22 cellular contexts compared by ENCODE assay signal in the genomic region with DNA sequence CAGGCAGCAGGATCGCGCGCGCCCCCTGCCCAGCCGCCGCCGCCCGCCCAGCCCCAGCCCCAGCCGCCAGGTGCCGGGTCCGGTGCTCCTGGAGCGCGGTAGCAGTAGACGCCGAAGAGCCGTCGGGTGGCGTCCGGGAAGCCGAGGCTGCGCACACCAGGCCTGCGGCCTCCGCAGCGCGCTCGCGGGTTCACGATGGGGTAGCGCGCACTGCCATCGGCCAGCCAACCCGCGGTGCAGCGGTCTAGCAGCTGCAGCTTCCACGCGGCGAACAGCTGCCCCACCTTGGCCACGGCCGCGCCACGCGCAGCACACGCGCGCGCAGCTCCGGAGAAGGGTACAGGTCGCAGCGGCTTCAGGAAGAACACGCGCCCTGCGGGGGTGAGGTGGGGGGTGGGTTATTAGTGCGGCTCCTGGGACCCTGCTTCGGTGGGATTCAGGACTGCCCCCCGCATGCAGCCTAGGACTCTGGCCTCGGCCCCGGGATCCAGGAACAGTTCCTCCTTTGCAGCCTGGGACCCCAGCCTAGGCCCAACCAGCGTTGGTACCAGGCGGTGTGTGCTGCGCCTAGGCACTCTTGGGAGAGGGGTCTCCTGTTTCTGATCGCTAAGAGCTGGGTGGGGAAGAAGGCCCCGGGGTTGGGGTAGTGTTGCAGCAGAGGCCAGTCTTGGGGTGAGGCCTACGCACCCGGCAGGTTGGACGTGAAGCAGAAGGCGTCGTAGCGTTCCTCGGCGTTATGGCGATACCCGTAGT. TPM values are rescaled to one million over a fixed set of nuclear protein-coding genes. Genes with fewer than 3 reads are reported as not detected.
DNase-seq lines count a peak whose midpoint lies in the region; ATAC-seq and TF ChIP-seq lines count a peak whose summit lies in the region.
"Had no signal": no experiment of that assay in that cellular context is flagged by ENCODE, and none has a peak within 500 bp of the region (broad histone marks: within the 10 kb centered on the region; RNA-seq: fewer than 3 reads in every experiment).

No MANE protein-coding gene starts in this region.

- H3K79me1 ChIP-seq in IMR-90 (ENCODE audit: low read depth in 1 of 2, low read length in 2 of 2) (no peaks in the 10 kb centered on the region), neuronal stem cell (ENCODE audit: low read depth, low read length) (no peaks in the 10 kb centered on the region)

- DNase-seq in Right ventricle myocardium inferior (ENCODE audit: missing footprints) (peak; percentile 53), right atrium auricular region (ENCODE audit: low spot score) (no peak), IMR-90 (no peak), neuronal stem cell (ENCODE audit: low spot score) (no peak), globus pallidus (ENCODE audit: low spot score) (no peak), NCI-H2196 treated with DMSO at 0.1 percent for 48 hours (lab: John Stamatoyannopoulos, UW; ENCODE audit: unreplicated experiment) (no peak)
- DNase-seq: ACHN; AML-193; BE2C; CD4-positive, alpha-beta T cell; CD8-positive, alpha-beta memory T cell; DMS79 treated with DMSO at 0.1 percent for 48 hours; GF-D8; H9 had no signal

- H3K4ac ChIP-seq in IMR-90 (ENCODE audit: low read depth, low read length) (no peak overlapping the region), neuronal stem cell (ENCODE audit: low read length) (no peak overlapping the region)

- no TSS peak for BruUV-seq in IMR-90 (replicated peaks; lab: Mats Ljungman, UMichigan)

- H3K18ac ChIP-seq in IMR-90 (ENCODE audit: low read depth, low read length) (no peak overlapping the region), neuronal stem cell (ENCODE audit: low read length) (no peak overlapping the region)

- no peak overlapping the region for H2BK120ac ChIP-seq in IMR-90 (ENCODE audit: low read depth, low read length)
- no peak overlapping the region for H2BK120ac ChIP-seq in neuronal stem cell (ENCODE audit: low read depth, low read length)

- no peak overlapping the region for H2AK9ac ChIP-seq in IMR-90 (replicated peaks; ENCODE audit: low read depth, low read length, poor library complexity)

- no peak for TF ChIP-seq CTCF in right atrium auricular region (IDR thresholded peaks at IDR 0.05)
- TF ChIP-seq CTCF in IMR-90 (conservative IDR thresholded peaks at IDR 0.05; ENCODE audit: low read depth, low read length), result no peak

- H2BK20ac ChIP-seq in IMR-90 (ENCODE audit: low read depth, low read length), result no peak overlapping the region

- dilution Hi-C loops in IMR-90 (cut with HindIII; ENCODE audit: low sequenced_read_pairs, unreplicated experiment), result no loop called here

- no peak overlapping the region for H4K8ac ChIP-seq in IMR-90 (ENCODE audit: low read depth in 2 of 2, low read length in 2 of 2)
- H4K8ac ChIP-seq in neuronal stem cell (ENCODE audit: low read depth, low read length), result no peak overlapping the region

- 84% methylated on average over 52 of the region's 72 CpGs; no CpG with 5 or more reads in 1 of the 2 experiments for WGBS in IMR-90 (ENCODE audit: extremely low coverage in 2 of 2, insufficient read length in 1 of 2), 2 experiments
- no CpG with 5 or more reads among the region's 72 CpGs for whole genome bisulfite sequencing in neuronal stem cell (ENCODE audit: extremely low coverage in 2 of 2, insufficient read length in 2 of 2, insufficient replicate concordance in 1 of 2), 2 donors

- no peak for TF ChIP-seq POLR2A in IMR-90 (IDR thresholded peaks at IDR 0.05; ENCODE audit: low read depth, low read length)

- H3K14ac ChIP-seq in IMR-90 (replicated peaks; ENCODE audit: low read depth, low read length), result no peak overlapping the region
- no peak overlapping the region for H3K14ac ChIP-seq in neuronal stem cell (ENCODE audit: low read length)

- no peak for TF ChIP-seq RAD21 in IMR-90 (IDR thresholded peaks at IDR 0.05; ENCODE audit: low read length)

- H3K4me1 ChIP-seq in right atrium auricular region (peaks cover 0 to 8% of the 10 kb centered on the region in 2 donors), IMR-90 (ENCODE audit: control insufficient read depth, insufficient read depth, low read length) (0 out of 2 replicates have a peak, but pooled peaks cover 2% of the 10 kb centered on the region), neuronal stem cell (ENCODE audit: control insufficient read depth in 2 of 2, insufficient read depth in 1 of 2, low read depth in 1 of 2, low read length in 2 of 2) (peaks cover 19 to 23% of the 10 kb centered on the region in 2 donors)
- H3K4me1 ChIP-seq: A549 had no signal

- intact Hi-C loops in Right ventricle myocardium inferior (cut with DNase I), result no loop called here
- intact Hi-C loops in IMR-90 (cut with micrococcal nuclease), result no loop called here

- H2AFZ ChIP-seq in IMR-90 (replicated peaks; ENCODE audit: low read length, poor library complexity) (peak overlapping the region; percentile 63), neuronal stem cell (ENCODE audit: low read length) (no peak overlapping the region)
- H2AFZ ChIP-seq: GM23338 had no signal

- no peak overlapping the region for H2BK15ac ChIP-seq in IMR-90 (ENCODE audit: low read depth, low read length)
- H2BK15ac ChIP-seq in neuronal stem cell (ENCODE audit: low read length), result no peak overlapping the region

- H3K36me3 ChIP-seq in right atrium auricular region (no peaks in the 10 kb centered on the region), IMR-90 (ENCODE audit: control insufficient read depth, insufficient read depth, low read length) (no peaks in the 10 kb centered on the region), neuronal stem cell (replicated peaks in 1 of 2; ENCODE audit: control insufficient read depth in 2 of 2, insufficient read depth in 2 of 2, low read length in 2 of 2) (peaks cover 0 to 13% of the 10 kb centered on the region in 2 donors)
- H3K36me3 ChIP-seq: BE2C; BLaER1 treated with 17β-estradiol and CSF1 and Interleukin-3, amounts not matched to agents 10 nM and 100 nM had no signal

- no peak overlapping the region for H3K56ac ChIP-seq in IMR-90 (ENCODE audit: extremely low read depth, insufficient read depth, low read length)

- no peak overlapping the region for H2BK12ac ChIP-seq in neuronal stem cell (ENCODE audit: low read length)

- H3K9ac ChIP-seq in IMR-90 (ENCODE audit: low read depth, low read length), result no peak overlapping the region
- H3K9ac ChIP-seq in neuronal stem cell (ENCODE audit: low read depth, low read length, poor library complexity), result peak overlapping the region; percentile 4
- H3K9ac ChIP-seq: BLaER1 treated with 17β-estradiol and CSF1 and Interleukin-3, amounts not matched to agents 10 nM and 100 nM had no signal

- H3K9me3 ChIP-seq in right atrium auricular region (peaks cover 0 to 5% of the 10 kb centered on the region in 2 donors), IMR-90 (ENCODE audit: control insufficient read depth, insufficient read depth, low read length) (peaks cover 4% of the 10 kb centered on the region), neuronal stem cell (replicated peaks in 1 of 2; ENCODE audit: control insufficient read depth in 2 of 2, insufficient read depth in 1 of 2, low read depth in 1 of 2, low read length in 2 of 2) (peaks cover 5 to 10% of the 10 kb centered on the region in 2 donors)
- H3K9me3 ChIP-seq: A549 had no signal

- no peaks in the 10 kb centered on the region for H4K20me1 ChIP-seq in IMR-90 (ENCODE audit: insufficient read depth, low read length)
- H4K20me1 ChIP-seq: BLaER1 treated with 17β-estradiol and CSF1 and Interleukin-3, amounts not matched to agents 10 nM and 100 nM had no signal

- POLR2A ChIA-PET in IMR-90 (lab: Charles Lee; ENCODE audit: unreplicated experiment), result no interaction called here

- H3K27me3 ChIP-seq in right atrium auricular region (peaks cover 3 to 13% of the 10 kb centered on the region in 2 donors), IMR-90 (ENCODE audit: control insufficient read depth, insufficient read depth, low read length) (peaks cover 50% of the 10 kb centered on the region), neuronal stem cell (ENCODE audit: control insufficient read depth in 3 of 3, insufficient read depth in 3 of 3, low read depth in 1 of 3, low read length in 3 of 3) (peaks cover 0 to 13% (median 12%) of the 10 kb centered on the region in 3 experiments)

- H3K23ac ChIP-seq in IMR-90 (ENCODE audit: low read depth, low read length) (no peak overlapping the region), neuronal stem cell (ENCODE audit: low read depth, low read length, poor library complexity) (peak overlapping the region; percentile 65)

- H2BK5ac ChIP-seq in IMR-90 (ENCODE audit: low read depth, low read length, poor library complexity, severe bottlenecking) (no peak overlapping the region), neuronal stem cell (ENCODE audit: low read length) (peak overlapping the region; percentile 39)

- H3K4me2 ChIP-seq in IMR-90 (ENCODE audit: low read depth, low read length) (no peak overlapping the region), neuronal stem cell (ENCODE audit: insufficient read depth, low read length, poor library complexity, severe bottlenecking) (no peak overlapping the region)
- H3K4me2 ChIP-seq: A549; BLaER1 treated with 17β-estradiol and CSF1 and Interleukin-3, amounts not matched to agents 10 nM and 100 nM; GM23338 had no signal

- no peak overlapping the region for H3K4me3 ChIP-seq in right atrium auricular region
- no peak overlapping the region for H3K4me3 ChIP-seq in IMR-90 (ENCODE audit: insufficient read depth, low read depth, low read length)
- H3K4me3 ChIP-seq in neuronal stem cell (ENCODE audit: low read length in 2 of 2), result no peak overlapping the region
- H3K4me3 ChIP-seq: A549; BLaER1 treated with 17β-estradiol and CSF1 and Interleukin-3, amounts not matched to agents 10 nM and 100 nM; GM23338 had no signal

- H4K91ac ChIP-seq in IMR-90 (ENCODE audit: insufficient read depth, low read depth, low read length), result no peak overlapping the region
- no peak overlapping the region for H4K91ac ChIP-seq in neuronal stem cell (ENCODE audit: low read depth, low read length, poor library complexity)

- CTCF ChIA-PET in IMR-90 (lab: Yijun Ruan, JAX), result no interaction called here

- no peak overlapping the region for H4K5ac ChIP-seq in IMR-90 (ENCODE audit: low read depth, low read length)

- no peaks in the 10 kb centered on the region for H3K9me1 ChIP-seq in IMR-90 (ENCODE audit: insufficient read depth, low read length)

- no peak overlapping the region for H2AK5ac ChIP-seq in IMR-90 (ENCODE audit: low read depth, low read length)
- H2AK5ac ChIP-seq in neuronal stem cell (ENCODE audit: low read depth, low read length), result no peak overlapping the region

- H3K27ac ChIP-seq in right atrium auricular region (no peak overlapping the region), IMR-90 (ENCODE audit: insufficient read depth, low read length) (no peak overlapping the region), neuronal stem cell (replicated peaks; ENCODE audit: low read length) (no peak overlapping the region)
- H3K27ac ChIP-seq: 22Rv1; A549; BLaER1 treated with 17β-estradiol and CSF1 and Interleukin-3, amounts not matched to agents 10 nM and 100 nM had no signal

- ATAC-seq in Right ventricle myocardium inferior, result no peak
- ATAC-seq in IMR-90 (ENCODE audit: low read depth), result no peak
- ATAC-seq: A549, GM23338, HCT116 had no signal

- in situ Hi-C loops in IMR-90 (cut with MboI; ENCODE audit: low sequenced_read_pairs), result no loop called here

RNA-seq across cellular contexts. Expression of a gene that starts 15.1 kb away (rescaled TPM):
- total RNA-seq in Right ventricle myocardium inferior (0.57 TPM), right atrium auricular region (under 1 TPM; 0.63 to 0.75 TPM), IMR-90 (2012; rRNA removed) (under 0.01 and 0.18 TPM in 2 replicates)
- 0.97 and 1.1 TPM in 2 replicates for polyA plus RNA-seq in IMR-90 (2012; rRNA removed)
- polyA plus RNA-seq in IMR-90 (2012; cell fraction: cytosol; rRNA removed), result 0.22 and 1.6 TPM in 2 replicates
- polyA plus RNA-seq in IMR-90 (2012; cell fraction: nucleus; rRNA removed; ENCODE audit: low replicate concordance), result 3.5 and 7.2 TPM in 2 replicates
- polyA plus RNA-seq in neuronal stem cell (2013, experiment 1 of 2), result 11.0 TPM
- 10.3 TPM for polyA plus RNA-seq in neuronal stem cell (2013, experiment 2 of 2)
- total RNA-seq: CD4-positive, alpha-beta T cell; CD8-positive, alpha-beta memory T cell; Daoy; H4 had no signal
- polyA plus RNA-seq: CD14-positive monocyte; CD8-positive, alpha-beta memory T cell had no signal

RNA-seq across cellular contexts. Expression of a gene that starts 46.3 kb away (rescaled TPM):
- total RNA-seq in Right ventricle myocardium inferior (not detected), right atrium auricular region (not detected), IMR-90 (2012; rRNA removed) (not detected in 2 replicates)
- not detected in 2 replicates for polyA plus RNA-seq in IMR-90 (2012; rRNA removed)
- polyA plus RNA-seq in IMR-90 (2012; cell fraction: cytosol; rRNA removed), result 0.01 TPM in 1 of 2 replicates, not detected in the other
- 0.03 and 0.14 TPM in 2 replicates for polyA plus RNA-seq in IMR-90 (2012; cell fraction: nucleus; rRNA removed; ENCODE audit: low replicate concordance)
- 3.0 TPM for polyA plus RNA-seq in neuronal stem cell (2013, experiment 1 of 2)
- polyA plus RNA-seq in neuronal stem cell (2013, experiment 2 of 2), result 3.1 TPM
- total RNA-seq: CD4-positive, alpha-beta T cell; Daoy; H4 had no signal
- polyA plus RNA-seq: CD14-positive monocyte; CD8-positive, alpha-beta memory T cell had no signal

RNA-seq across cellular contexts. Expression of a gene that starts 54.8 kb away (rescaled TPM):
- total RNA-seq in Right ventricle myocardium inferior, result 7.8 TPM
- total RNA-seq in right atrium auricular region, result 1 to 10 TPM; 4.3 to 8.1 TPM
- total RNA-seq in IMR-90 (2012; rRNA removed), result 5.4 and 6.9 TPM in 2 replicates
- 9.0 and 9.6 TPM in 2 replicates for polyA plus RNA-seq in IMR-90 (2012; rRNA removed)
- 7.5 and 7.9 TPM in 2 replicates for polyA plus RNA-seq in IMR-90 (2012; cell fraction: cytosol; rRNA removed)
- 8.5 and 9.0 TPM in 2 replicates for polyA plus RNA-seq in IMR-90 (2012; cell fraction: nucleus; rRNA removed; ENCODE audit: low replicate concordance)
- 5.6 TPM for polyA plus RNA-seq in neuronal stem cell (2013, experiment 1 of 2)
- 5.8 TPM for polyA plus RNA-seq in neuronal stem cell (2013, experiment 2 of 2)
